ENCODE assay signal across 21 cellular contexts in genomic region chr1:119871881-119872280, GRCh38. TPM values are rescaled to one million over a fixed set of nuclear protein-coding genes. Genes with fewer than 3 reads are reported as not detected.
"Had no signal": no experiment of that assay in that cellular context is flagged by ENCODE, and none has a peak within 500 bp of the region (broad histone marks: within the 10 kb centered on the region; RNA-seq: fewer than 3 reads in every experiment).

No MANE protein-coding gene starts in this region.

- H3K27ac ChIP-seq: brain microvascular endothelial cell, upper lobe of left lung, WERI-Rb-1 had no signal

- H3K9me3 Mint-ChIP-seq: activated naive CD4-positive, alpha-beta T cell treated with anti-CD3 and anti-CD28 coated beads, Interleukin-2, amount 10 ng/mL, durations not matched to agents 7 days and 5 days; activated T-helper 2 cell treated with anti-CD3 and anti-CD28 coated beads, Interferon-gamma antibody, Interleukin-2, Interleukin-4, amounts not matched to agents 10 μg/mL and 5 μg/mL and 100 μg/mL, durations not matched to agents 14 hours and 24 hours and 36 hours; endodermal cell; naive thymus-derived CD8-positive, alpha-beta T cell; T-cell had no signal

- H3K27me3 ChIP-seq: brain microvascular endothelial cell, sigmoid colon, upper lobe of left lung had no signal

- H3K9me3 ChIP-seq: mucosa of descending colon, sigmoid colon, upper lobe of left lung had no signal

- ATAC-seq: mucosa of descending colon; naive thymus-derived CD8-positive, alpha-beta T cell; stimulated activated naive CD8-positive, alpha-beta T cell treated with anti-CD3 and anti-CD28 coated beads, Interleukin-15, Interleukin-2, amounts not matched to agents 100 U/mL and 50 U/mL, for 24 hours; T-cell had no signal

- H3K4me3 Mint-ChIP-seq: activated naive CD4-positive, alpha-beta T cell treated with anti-CD3 and anti-CD28 coated beads, Interleukin-2, amount 10 ng/mL, durations not matched to agents 7 days and 5 days; endodermal cell; T-cell had no signal

- H3K36me3 Mint-ChIP-seq: activated naive CD4-positive, alpha-beta T cell treated with anti-CD3 and anti-CD28 coated beads, Interleukin-2, amount 10 ng/mL, durations not matched to agents 7 days and 5 days; naive thymus-derived CD8-positive, alpha-beta T cell; T-cell had no signal

- DNase-seq: activated CD4-positive, alpha-beta T cell treated with anti-CD3 and anti-CD28 coated beads for 48 hours; activated naive CD4-positive, alpha-beta T cell treated with anti-CD3 and anti-CD28 coated beads, Interleukin-2, amount 10 ng/mL, durations not matched to agents 7 days and 5 days; brain microvascular endothelial cell; cerebellar nuclear complex; dermis blood vessel endothelial cell; endodermal cell; head of caudate nucleus; mucosa of descending colon; naive thymus-derived CD8-positive, alpha-beta T cell; sigmoid colon; stimulated activated CD4-positive, alpha-beta T cell treated with anti-CD3 and anti-CD28 coated beads, Interleukin-12 subunit alpha, Interleukin-12 subunit beta, amount 100 ng/mL, for 4 hours; stimulated activated naive CD8-positive, alpha-beta T cell treated with anti-CD3 and anti-CD28 coated beads, Interleukin-15, Interleukin-2, amounts not matched to agents 100 U/mL and 50 U/mL, for 24 hours; T-cell; WERI-Rb-1 had no signal

- H3K27ac Mint-ChIP-seq: activated naive CD4-positive, alpha-beta T cell treated with anti-CD3 and anti-CD28 coated beads, Interleukin-2, amount 10 ng/mL, durations not matched to agents 7 days and 5 days; activated T-helper 2 cell treated with anti-CD3 and anti-CD28 coated beads, Interferon-gamma antibody, Interleukin-2, Interleukin-4, amounts not matched to agents 10 μg/mL and 5 μg/mL and 100 μg/mL, durations not matched to agents 14 hours and 24 hours and 36 hours; endodermal cell; naive thymus-derived CD8-positive, alpha-beta T cell; T-cell had no signal

- H3K36me3 ChIP-seq: brain microvascular endothelial cell, sigmoid colon, upper lobe of left lung, WERI-Rb-1 had no signal

- H3K4me3 ChIP-seq: mucosa of descending colon, upper lobe of left lung had no signal

RNA-seq across cellular contexts. Expression of gene ADAM30, which starts 24.4 kb away (rescaled TPM):
- total RNA-seq: activated T-helper 2 cell treated with anti-CD3 and anti-CD28 coated beads, Interferon-gamma antibody, Interleukin-2, Interleukin-4, amounts not matched to agents 10 μg/mL and 5 μg/mL and 100 μg/mL, durations not matched to agents 14 hours and 24 hours and 36 hours; dermis blood vessel endothelial cell; endodermal cell; lung microvascular endothelial cell; mucosa of descending colon; naive thymus-derived CD8-positive, alpha-beta T cell; omental fat pad; pulmonary artery endothelial cell; sigmoid colon; T-cell; temporal lobe; upper lobe of left lung had no signal
- polyA plus RNA-seq: adipose tissue; naive thymus-derived CD8-positive, alpha-beta T cell; sigmoid colon had no signal
